9 cellular contexts compared by ENCODE assay signal in the genomic region with DNA sequence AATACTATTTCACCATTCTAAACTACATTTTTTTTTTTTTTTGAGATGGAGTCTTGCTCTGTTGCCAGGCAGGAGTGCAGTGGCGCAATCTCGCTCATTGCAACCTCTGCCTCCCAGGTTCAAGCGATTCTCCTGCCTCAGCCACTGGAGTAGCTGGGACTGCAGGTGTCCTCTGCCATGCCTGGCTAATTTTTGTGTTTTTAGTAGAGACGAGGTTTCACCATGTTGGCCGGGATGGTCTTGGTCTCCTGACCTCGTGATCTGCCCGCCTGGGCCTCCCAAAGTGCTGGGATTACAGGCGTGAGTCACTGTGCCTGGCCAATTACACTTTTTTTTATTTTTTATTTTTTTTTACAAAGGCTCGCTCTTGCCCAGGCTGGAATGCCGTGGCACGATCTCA. TPM values are rescaled to one million over a fixed set of nuclear protein-coding genes. Genes with fewer than 3 reads are reported as not detected.
DNase-seq lines count a peak whose midpoint lies in the region; ATAC-seq, FAIRE-seq and TF ChIP-seq lines count a peak whose summit lies in the region.
"Not testable (repeated sequence)": the region's sequence is repeated elsewhere in the genome, so short reads cannot be mapped to it uniquely, and the experiment has no call there.
"Had no signal": no experiment of that assay in that cellular context is flagged by ENCODE, and none has a peak within 500 bp of the region (broad histone marks: within the 10 kb centered on the region; RNA-seq: fewer than 3 reads in every experiment).

No MANE protein-coding gene starts in this region.

- 12% methylated on average over 9 of the region's 11 CpGs for WGBS in K562 (ENCODE audit: insufficient coverage, low coverage, missing lambda C conversion rate)

- not testable (repeated sequence) for H3K27me3 ChIP-seq in MG63; RWPE2 (ENCODE audit: insufficient read depth, poor library complexity, severe bottlenecking); K562 (ENCODE audit: control insufficient read depth in 2 of 2, insufficient read depth in 2 of 2, low read length in 2 of 2); kidney epithelial cell (ENCODE audit: control insufficient read depth, insufficient read depth, low read length)

- H4K20me1 ChIP-seq in K562 (replicated peaks; ENCODE audit: control insufficient read depth, insufficient read depth, low read length): not testable (repeated sequence)

- not testable (repeated sequence) for H3K4me3 ChIP-seq in MG63; RWPE2 (ENCODE audit: severe bottlenecking); K562; kidney epithelial cell (ENCODE audit: low read depth, low read length)

- H2AFZ ChIP-seq in K562 (ENCODE audit: low read depth, low read length): not testable (repeated sequence)

- not testable (repeated sequence) for FAIRE-seq in K562 (lab: Jason Lieb, UNC)

- TF ChIP-seq RAD21 in K562 (CRISPR knock-in tag; conservative IDR thresholded peaks at IDR 0.05 in 1 of 2, IDR thresholded peaks at IDR 0.05 in 1 of 2): not testable (repeated sequence)

- BruUV-seq in K562 (replicated peaks; lab: Mats Ljungman, UMichigan): not testable (repeated sequence)

- not testable (repeated sequence) for H3K9ac ChIP-seq in K562 (ENCODE audit: insufficient read depth in 1 of 2, low read depth in 2 of 2, low read length in 2 of 2)

- ATAC-seq in RWPE2 (ENCODE audit: low read depth) (peak; percentile 63), esophagus mucosa (peak; percentile 22)
- not testable (repeated sequence) for ATAC-seq in K562

- peaks cover 32% of the 10 kb centered on the region for H3K4me1 ChIP-seq in RWPE2 (ENCODE audit: insufficient read depth, poor library complexity, severe bottlenecking)
- H3K4me1 ChIP-seq in K562 (replicated peaks in 1 of 2; ENCODE audit: control insufficient read depth in 2 of 2, insufficient read depth in 2 of 2, low read length in 2 of 2): not testable (repeated sequence)

- CTCF ChIA-PET in K562 (lab: Yijun Ruan, JAX; ENCODE audit: low intra/inter-chr PET ratio): interaction anchor here (0.6 kb wide), 1 partner anchor 66 kb away, joined by 3 read pairs; no protein-coding TSS in a partner anchor

- in situ Hi-C loops in K562 (cut with MboI): not testable (repeated sequence)

- peak; percentile 5 for DNase-seq in GOT3 (lab: John Stamatoyannopoulos, UW)
- peak; percentile 74 for DNase-seq in MG63
- DNase-seq in RWPE2 (ENCODE audit: low spot score); K562 (ENCODE audit: extremely low read depth in 1 of 4, low spot score in 3 of 4): not testable (repeated sequence)
- DNase-seq in kidney epithelial cell (ENCODE audit: low read depth): peak; percentile 19
- DNase-seq in mucosa of gallbladder (ENCODE audit: low spot score): peak; percentile 16

- TF ChIP-seq CTCF in RWPE2 (IDR thresholded peaks at IDR 0.05; ENCODE audit: poor library complexity, severe bottlenecking); K562 (IDR thresholded peaks at IDR 0.05 in 2 of 3, conservative IDR thresholded peaks at IDR 0.05 in 1 of 3; ENCODE audit: insufficient read depth in 2 of 3, low read depth in 1 of 3, low read length in 3 of 3); kidney epithelial cell (IDR thresholded peaks at IDR 0.05; ENCODE audit: insufficient read depth, low read length, poor library complexity, severe bottlenecking): not testable (repeated sequence)

- H3K9me3 ChIP-seq in MG63; RWPE2 (ENCODE audit: severe bottlenecking); K562 (replicated peaks; ENCODE audit: control insufficient read depth, insufficient read depth, low read depth, low read length): not testable (repeated sequence)

- POLR2A ChIA-PET in K562 (lab: Yijun Ruan, JAX): not testable (repeated sequence)

- H3K79me2 ChIP-seq in K562 (ENCODE audit: control insufficient read depth, insufficient read depth, low read length): not testable (repeated sequence)

- peak overlapping the region; percentile 94 for H3K27ac ChIP-seq in RWPE2 (ENCODE audit: poor library complexity, severe bottlenecking)
- H3K27ac ChIP-seq in K562 (ENCODE audit: extremely low read depth, low read depth, low read length): not testable (repeated sequence)

- not testable (repeated sequence) for H3K36me3 ChIP-seq in MG63; RWPE2 (ENCODE audit: low read depth); K562 (ENCODE audit: control insufficient read depth, insufficient read depth, low read length); kidney epithelial cell (ENCODE audit: control insufficient read depth, insufficient read depth, low read length)

- intact Hi-C loops in K562 (cut with micrococcal nuclease): not testable (repeated sequence)

- H3K9me1 ChIP-seq in K562 (ENCODE audit: control insufficient read depth, insufficient read depth, low read length): not testable (repeated sequence)

- not testable (repeated sequence) for TF ChIP-seq EP300 in K562 (IDR thresholded peaks at IDR 0.05; ENCODE audit: low read length)

- H3K4me2 ChIP-seq in K562 (ENCODE audit: insufficient read depth, low read length): not testable (repeated sequence)

- not testable (repeated sequence) for TF ChIP-seq POLR2A in K562 (conservative IDR thresholded peaks at IDR 0.05)

RNA-seq across cellular contexts. Expression of a gene that starts 19.8 kb away (rescaled TPM):
- total RNA-seq in MG63 (2014; rRNA removed; shearing (Covaris generic); ENCODE audit: low replicate concordance): 0.54 and 1.1 TPM in 2 replicates
- total RNA-seq in K562 (2011; cell fraction: chromatin; rRNA removed; ENCODE audit: low replicate concordance): 0.83 and 5.0 TPM in 2 replicates
- total RNA-seq in K562 (2011; cell fraction: nucleolus; rRNA removed): 0.17 and 1.4 TPM in 2 replicates
- 1.4 and 3.3 TPM in 2 replicates for total RNA-seq in K562 (2011; cell fraction: nucleoplasm; rRNA removed)
- 0.69 TPM in 1 of 2 replicates, not detected in the other for total RNA-seq in K562 (2014; rRNA removed)
- total RNA-seq in K562 (2014; rRNA removed; fragmentation: Illumina TruSeq; extraction: Trizol): 0.54 and 1.0 TPM in 2 replicates
- 0.91 and 1.4 TPM in 2 replicates for total RNA-seq in K562 (2015; rRNA removed; fragmentation: Illumina TruSeq; extraction: Trizol)
- 0.42 and 0.60 TPM in 2 replicates for total RNA-seq in K562 (2021)
- 0.52 and 0.58 TPM in 2 replicates for polyA plus RNA-seq in K562 (2011; rRNA removed)
- polyA plus RNA-seq in K562 (2011; cell fraction: cytosol; rRNA removed): 0.09 and 0.15 TPM in 2 replicates
- 0.82 and 2.4 TPM in 2 replicates for polyA plus RNA-seq in K562 (2011; cell fraction: nucleus; rRNA removed)
- polyA plus RNA-seq in K562 (2012): 0.18 and 1.1 TPM in 2 replicates
- 0.31 and 0.61 TPM in 2 replicates for polyA plus RNA-seq in K562 (2014; fragmentation: Illumina TruSeq; extraction: Trizol)
- polyA plus RNA-seq in K562 (2014; fragmentation: Nextera tagmentation; extraction: Ambion mirVana): under 1 TPM; 0.21 to 0.24 TPM
- 0.64 and 0.90 TPM in 2 replicates for polyA plus RNA-seq in K562 (2014; rRNA removed)
- 0.35 and 2.0 TPM in 2 replicates for polyA minus RNA-seq in K562 (2011; rRNA and poly(A)+ RNA removed)
- polyA minus RNA-seq in K562 (2011; cell fraction: cytosol; rRNA and poly(A)+ RNA removed): not detected in 2 replicates
- polyA minus RNA-seq in K562 (2011; cell fraction: nucleus; rRNA and poly(A)+ RNA removed): 0.40 and 1.3 TPM in 2 replicates
- 5.7 TPM for total RNA-seq in esophagus mucosa
- 0.48 TPM in 1 of 2 replicates, not detected in the other for total RNA-seq in kidney epithelial cell
- 27.2 TPM for total RNA-seq in mucosa of gallbladder

RNA-seq across cellular contexts. Expression of a gene that starts 27.9 kb away (rescaled TPM):
- total RNA-seq in MG63 (2014; rRNA removed; shearing (Covaris generic); ENCODE audit: low replicate concordance): not detected in 2 replicates
- 0.39 and 0.44 TPM in 2 replicates for total RNA-seq in K562 (2011; cell fraction: chromatin; rRNA removed; ENCODE audit: low replicate concordance)
- 0.53 TPM in 1 of 2 replicates, not detected in the other for total RNA-seq in K562 (2011; cell fraction: nucleolus; rRNA removed)
- 0.37 TPM in 1 of 2 replicates, not detected in the other for total RNA-seq in K562 (2011; cell fraction: nucleoplasm; rRNA removed)
- total RNA-seq in K562 (2014; rRNA removed): 0.65 TPM in 1 of 2 replicates, not detected in the other
- total RNA-seq in K562 (2014; rRNA removed; fragmentation: Illumina TruSeq; extraction: Trizol): 0.73 and 1.0 TPM in 2 replicates
- total RNA-seq in K562 (2015; rRNA removed; fragmentation: Illumina TruSeq; extraction: Trizol): 0.45 and 0.91 TPM in 2 replicates
- 0.31 and 0.62 TPM in 2 replicates for total RNA-seq in K562 (2021)
- polyA plus RNA-seq in K562 (2011; rRNA removed): 0.10 and 0.28 TPM in 2 replicates
- polyA plus RNA-seq in K562 (2011; cell fraction: cytosol; rRNA removed): not detected in 2 replicates
- polyA plus RNA-seq in K562 (2011; cell fraction: nucleus; rRNA removed): not detected in 2 replicates
- polyA plus RNA-seq in K562 (2012): 0.17 TPM in 1 of 2 replicates, not detected in the other
- 0.39 and 0.61 TPM in 2 replicates for polyA plus RNA-seq in K562 (2014; fragmentation: Illumina TruSeq; extraction: Trizol)
- polyA plus RNA-seq in K562 (2014; fragmentation: Nextera tagmentation; extraction: Ambion mirVana): 1 to 10 TPM; 1.4 to 2.3 TPM
- 0.20 and 0.28 TPM in 2 replicates for polyA plus RNA-seq in K562 (2014; rRNA removed)
- not detected in 2 replicates for polyA minus RNA-seq in K562 (2011; rRNA and poly(A)+ RNA removed)
- polyA minus RNA-seq in K562 (2011; cell fraction: cytosol; rRNA and poly(A)+ RNA removed): not detected in 2 replicates
- polyA minus RNA-seq in K562 (2011; cell fraction: nucleus; rRNA and poly(A)+ RNA removed): not detected in 2 replicates
- total RNA-seq in esophagus mucosa: 0.16 TPM
- not detected in 2 replicates for total RNA-seq in kidney epithelial cell
- total RNA-seq in mucosa of gallbladder: not detected

RNA-seq across cellular contexts. Expression of a gene that starts 31.1 kb away (rescaled TPM):
- 64.0 and 98.2 TPM in 2 replicates for total RNA-seq in MG63 (2014; rRNA removed; shearing (Covaris generic); ENCODE audit: low replicate concordance)
- 29.6 and 90.6 TPM in 2 replicates for total RNA-seq in K562 (2011; cell fraction: chromatin; rRNA removed; ENCODE audit: low replicate concordance)
- total RNA-seq in K562 (2011; cell fraction: nucleolus; rRNA removed): 18.8 and 24.5 TPM in 2 replicates
- total RNA-seq in K562 (2011; cell fraction: nucleoplasm; rRNA removed): 44.4 and 73.2 TPM in 2 replicates
- 36.5 and 41.1 TPM in 2 replicates for total RNA-seq in K562 (2014; rRNA removed)
- total RNA-seq in K562 (2014; rRNA removed; fragmentation: Illumina TruSeq; extraction: Trizol): 40.3 and 43.0 TPM in 2 replicates
- total RNA-seq in K562 (2015; rRNA removed; fragmentation: Illumina TruSeq; extraction: Trizol): 28.8 and 31.6 TPM in 2 replicates
- 31.9 and 38.2 TPM in 2 replicates for total RNA-seq in K562 (2021)
- polyA plus RNA-seq in K562 (2011; rRNA removed): 30.3 and 42.1 TPM in 2 replicates
- 11.6 and 22.2 TPM in 2 replicates for polyA plus RNA-seq in K562 (2011; cell fraction: cytosol; rRNA removed)
- 27.5 and 32.6 TPM in 2 replicates for polyA plus RNA-seq in K562 (2011; cell fraction: nucleus; rRNA removed)
- polyA plus RNA-seq in K562 (2012): 18.6 and 33.9 TPM in 2 replicates
- polyA plus RNA-seq in K562 (2014; fragmentation: Illumina TruSeq; extraction: Trizol): 27.1 and 29.8 TPM in 2 replicates
- 10 to 100 TPM; 70.4 to 72.7 TPM for polyA plus RNA-seq in K562 (2014; fragmentation: Nextera tagmentation; extraction: Ambion mirVana)
- 51.9 and 58.9 TPM in 2 replicates for polyA plus RNA-seq in K562 (2014; rRNA removed)
- 19.8 and 26.8 TPM in 2 replicates for polyA minus RNA-seq in K562 (2011; rRNA and poly(A)+ RNA removed)
- 6.4 and 9.6 TPM in 2 replicates for polyA minus RNA-seq in K562 (2011; cell fraction: cytosol; rRNA and poly(A)+ RNA removed)
- 14.0 and 19.3 TPM in 2 replicates for polyA minus RNA-seq in K562 (2011; cell fraction: nucleus; rRNA and poly(A)+ RNA removed)
- total RNA-seq in esophagus mucosa: 32.5 TPM
- 24.1 and 34.2 TPM in 2 replicates for total RNA-seq in kidney epithelial cell
- total RNA-seq in mucosa of gallbladder: 39.9 TPM

RNA-seq across cellular contexts. Expression of a gene that starts 31.2 kb away (rescaled TPM):
- total RNA-seq in MG63 (2014; rRNA removed; shearing (Covaris generic); ENCODE audit: low replicate concordance): 73.8 and 92.8 TPM in 2 replicates
- total RNA-seq in K562 (2011; cell fraction: chromatin; rRNA removed; ENCODE audit: low replicate concordance): 1.2 and 1.8 TPM in 2 replicates
- total RNA-seq in K562 (2011; cell fraction: nucleolus; rRNA removed): not detected in 2 replicates
- total RNA-seq in K562 (2011; cell fraction: nucleoplasm; rRNA removed): 0.95 and 2.7 TPM in 2 replicates
- total RNA-seq in K562 (2014; rRNA removed) (3.3 and 5.4 TPM in 2 replicates), K562 (2014; rRNA removed; fragmentation: Illumina TruSeq; extraction: Trizol) (7.9 and 9.0 TPM in 2 replicates), K562 (2015; rRNA removed; fragmentation: Illumina TruSeq; extraction: Trizol) (7.4 and 8.0 TPM in 2 replicates), K562 (2021) (3.5 and 6.0 TPM in 2 replicates), esophagus mucosa (41.8 TPM), kidney epithelial cell (8.4 and 15.5 TPM in 2 replicates), mucosa of gallbladder (34.3 TPM)
- polyA plus RNA-seq in K562 (2011; rRNA removed) (2.2 and 4.1 TPM in 2 replicates), K562 (2014; fragmentation: Illumina TruSeq; extraction: Trizol) (10.0 TPM in 2 replicates), K562 (2014; fragmentation: Nextera tagmentation; extraction: Ambion mirVana) (1 to 10 TPM; 5.9 to 6.1 TPM), K562 (2014; rRNA removed) (7.4 and 8.9 TPM in 2 replicates)
- polyA plus RNA-seq in K562 (2011; cell fraction: cytosol; rRNA removed): 1.1 and 1.9 TPM in 2 replicates
- polyA plus RNA-seq in K562 (2011; cell fraction: nucleus; rRNA removed): 0.62 and 1.1 TPM in 2 replicates
- polyA plus RNA-seq in K562 (2012): 8.1 and 30.0 TPM in 2 replicates
- 1.2 and 1.6 TPM in 2 replicates for polyA minus RNA-seq in K562 (2011; rRNA and poly(A)+ RNA removed)
- not detected in 2 replicates for polyA minus RNA-seq in K562 (2011; cell fraction: cytosol; rRNA and poly(A)+ RNA removed)
- polyA minus RNA-seq in K562 (2011; cell fraction: nucleus; rRNA and poly(A)+ RNA removed): 0.81 and 1.1 TPM in 2 replicates
- total RNA-seq: H7, OCI-LY7 had no signal
